In genomic region chr18:51801515-51801914, GRCh38 we compare ENCODE assay signal across 3 cellular contexts.
TF ChIP-seq lines count a peak whose summit lies in the region.

No MANE protein-coding gene starts in this region.

TF ChIP-seq in A549, 52 proteins besides CTCF, POLR2A, EP300 and RAD21:
- no peak for TF ChIP-seq ZFP36 (IDR thresholded peaks at IDR 0.05; ENCODE audit: borderline replicate concordance, partially characterized antibody)
- TF ChIP-seq MAFK (IDR thresholded peaks at IDR 0.05; ENCODE audit: partially characterized antibody) = peak; percentile 78

TF ChIP-seq in IMR-90, 13 proteins besides CTCF, POLR2A, EP300 and RAD21:
- TF ChIP-seq, protein P1, sequence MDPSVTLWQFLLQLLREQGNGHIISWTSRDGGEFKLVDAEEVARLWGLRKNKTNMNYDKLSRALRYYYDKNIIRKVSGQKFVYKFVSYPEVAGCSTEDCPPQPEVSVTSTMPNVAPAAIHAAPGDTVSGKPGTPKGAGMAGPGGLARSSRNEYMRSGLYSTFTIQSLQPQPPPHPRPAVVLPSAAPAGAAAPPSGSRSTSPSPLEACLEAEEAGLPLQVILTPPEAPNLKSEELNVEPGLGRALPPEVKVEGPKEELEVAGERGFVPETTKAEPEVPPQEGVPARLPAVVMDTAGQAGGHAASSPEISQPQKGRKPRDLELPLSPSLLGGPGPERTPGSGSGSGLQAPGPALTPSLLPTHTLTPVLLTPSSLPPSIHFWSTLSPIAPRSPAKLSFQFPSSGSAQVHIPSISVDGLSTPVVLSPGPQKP (IDR thresholded peaks at IDR 0.05; ENCODE audit: borderline replicate concordance, low read depth, low read length) = no peak
- TF ChIP-seq USF2 (IDR thresholded peaks at IDR 0.05; ENCODE audit: low read depth, low read length) = no peak
- peak; percentile 96 for TF ChIP-seq MAFK (IDR thresholded peaks at IDR 0.05; ENCODE audit: low read depth, low read length)

TF ChIP-seq in H1, 55 proteins besides CTCF, POLR2A, EP300 and RAD21:
- TF ChIP-seq TCF12 (IDR thresholded peaks at IDR 0.05; ENCODE audit: low read depth, low read length) (no peak), USF2 (IDR thresholded peaks at IDR 0.05; ENCODE audit: low read length) (no peak), MAFK (IDR thresholded peaks at IDR 0.05; ENCODE audit: low read depth, low read length) (peak; percentile 78; the same call in 1 of the 2 replicates)
